Comparison of ENCODE assay signal across 8 cellular contexts in the genomic region with DNA sequence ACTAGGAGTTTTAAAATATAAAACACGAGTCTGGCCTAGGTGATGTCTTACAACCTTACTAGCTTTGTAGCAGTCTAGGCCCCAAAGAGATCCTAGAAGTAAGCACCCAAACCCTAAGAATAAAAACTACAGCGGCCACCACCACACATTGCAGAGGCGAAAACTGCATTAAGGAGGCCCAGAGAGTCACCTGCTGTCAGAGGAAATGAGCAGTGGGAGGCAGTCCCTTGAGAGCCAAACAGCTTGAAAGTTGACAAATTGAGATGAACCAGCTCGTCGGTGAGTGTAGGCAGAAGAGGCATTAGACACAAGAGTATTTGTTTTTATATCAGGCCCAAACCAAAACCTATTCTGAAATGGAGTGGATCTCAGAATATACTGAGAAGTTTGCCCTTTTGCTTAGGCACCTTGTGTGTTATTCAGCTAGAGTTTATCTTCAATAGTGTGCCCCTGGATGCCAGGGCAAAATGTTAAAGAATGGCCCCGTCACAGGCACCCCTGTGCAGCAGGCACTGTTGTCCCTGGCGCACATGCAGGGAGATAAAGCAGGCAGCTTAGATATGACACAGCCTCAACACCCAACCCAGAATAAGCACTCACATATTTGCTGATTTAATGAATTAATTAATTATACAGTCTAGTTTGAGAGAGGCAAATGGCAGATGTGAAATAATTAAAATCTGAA. TPM values are rescaled to one million over a fixed set of nuclear protein-coding genes. Genes with fewer than 3 reads are reported as not detected.
DNase-seq lines count a peak whose midpoint lies in the region; ATAC-seq lines count a peak whose summit lies in the region.

No MANE protein-coding gene starts in this region.

- H3K27me3 Mint-ChIP-seq in CD4-positive, CD25-positive, alpha-beta regulatory T cell = peaks cover 22% of the 10 kb centered on the region
- peaks cover 2% of the 10 kb centered on the region for H3K27me3 Mint-ChIP-seq in activated naive CD8-positive, alpha-beta T cell

- no peaks in the 10 kb centered on the region for H3K36me3 ChIP-seq in CD4-positive, CD25-positive, alpha-beta regulatory T cell (ENCODE audit: control insufficient read depth, insufficient read depth, low read length)
- no peaks in the 10 kb centered on the region for H3K36me3 ChIP-seq in muscle layer of duodenum (ENCODE audit: control insufficient read depth in 1 of 2, insufficient read depth in 2 of 2, low read length in 2 of 2)

- peak overlapping the region; percentile 73 for H3K27ac ChIP-seq in CD4-positive, CD25-positive, alpha-beta regulatory T cell (ENCODE audit: insufficient read depth, low read length, poor library complexity, severe bottlenecking)
- peak overlapping the region; percentile 94 for H3K27ac ChIP-seq in muscle layer of duodenum (ENCODE audit: low read length)

- H3K36me3 Mint-ChIP-seq in CD4-positive, CD25-positive, alpha-beta regulatory T cell = peaks cover 3% of the 10 kb centered on the region
- H3K36me3 Mint-ChIP-seq in activated naive CD8-positive, alpha-beta T cell = peaks cover 10% of the 10 kb centered on the region

- peaks cover 19% of the 10 kb centered on the region for H3K4me1 ChIP-seq in CD4-positive, CD25-positive, alpha-beta regulatory T cell (ENCODE audit: control insufficient read depth, insufficient read depth, low read length, poor library complexity, severe bottlenecking)
- peaks cover 0 to 13% of the 10 kb centered on the region in 2 donors for H3K4me1 ChIP-seq in muscle layer of duodenum (ENCODE audit: control insufficient read depth in 1 of 2, insufficient read depth in 2 of 2, low read length in 2 of 2)

- DNase-seq in CD4-positive, CD25-positive, alpha-beta regulatory T cell = peak in 2 of 3 donors; percentile 18 to 68
- no peak for DNase-seq in stimulated activated CD8-positive, alpha-beta memory T cell treated with anti-CD3 and anti-CD28 coated beads, Interleukin-4, amount 100 ng/mL, for 48 hours
- DNase-seq in HK-2 (ENCODE audit: unreplicated experiment) = no peak
- DNase-seq in NCI-H2227 (lab: John Stamatoyannopoulos, UW; ENCODE audit: unreplicated experiment) = no peak

- peak overlapping the region; percentile 20 to 92 (median 84) for H3K27ac Mint-ChIP-seq in CD4-positive, CD25-positive, alpha-beta regulatory T cell
- H3K27ac Mint-ChIP-seq in activated naive CD8-positive, alpha-beta T cell = peak overlapping the region; percentile 73

- peak overlapping the region; percentile 70 to 87 (median 76) for H3K4me3 Mint-ChIP-seq in CD4-positive, CD25-positive, alpha-beta regulatory T cell
- peak overlapping the region; percentile 70 for H3K4me3 Mint-ChIP-seq in activated naive CD8-positive, alpha-beta T cell

- peaks cover 12% of the 10 kb centered on the region for H3K27me3 ChIP-seq in CD4-positive, CD25-positive, alpha-beta regulatory T cell (ENCODE audit: control insufficient read depth, insufficient read depth, low read length)
- no peaks in the 10 kb centered on the region for H3K27me3 ChIP-seq in muscle layer of duodenum (ENCODE audit: low read depth, low read length)

- peak; percentile 18 to 23 for ATAC-seq in CD4-positive, CD25-positive, alpha-beta regulatory T cell (ENCODE audit: low read depth in 2 of 2)
- ATAC-seq in HG02678 (IDR thresholded peaks at IDR 0.05; ENCODE audit: unreplicated experiment) (peak; percentile 43), esophagus mucosa (no peak)

- H3K9me3 ChIP-seq in CD4-positive, CD25-positive, alpha-beta regulatory T cell (ENCODE audit: control insufficient read depth in 2 of 2, low read length in 2 of 2) = peaks cover 14 to 19% of the 10 kb centered on the region in 2 experiments
- peaks cover 0 to 11% of the 10 kb centered on the region in 2 donors for H3K9me3 ChIP-seq in muscle layer of duodenum (ENCODE audit: control insufficient read depth in 1 of 2, low read length in 2 of 2)

- H3K4me1 Mint-ChIP-seq in CD4-positive, CD25-positive, alpha-beta regulatory T cell = peaks cover 7 to 25% (median 8%) of the 10 kb centered on the region in 4 donors
- H3K4me1 Mint-ChIP-seq in activated naive CD8-positive, alpha-beta T cell (ENCODE audit: low read depth) = peaks cover 21% of the 10 kb centered on the region

- peaks cover 0 to 19% (median 8%) of the 10 kb centered on the region in 7 donors for H3K9me3 Mint-ChIP-seq in CD4-positive, CD25-positive, alpha-beta regulatory T cell
- H3K9me3 Mint-ChIP-seq in activated naive CD8-positive, alpha-beta T cell (ENCODE audit: low read depth) = peaks cover 10% of the 10 kb centered on the region

- peak overlapping the region; percentile 23 for H3K4me3 ChIP-seq in CD4-positive, CD25-positive, alpha-beta regulatory T cell (ENCODE audit: low read depth, low read length)
- peak overlapping the region; percentile 28 to 49 for H3K4me3 ChIP-seq in muscle layer of duodenum (ENCODE audit: low read depth in 1 of 2, low read length in 2 of 2)

RNA-seq across cellular contexts. Expression of gene TTC7B, which starts 56.7 kb away (rescaled TPM):
- total RNA-seq in CD4-positive, CD25-positive, alpha-beta regulatory T cell = 7.8 TPM
- polyA plus RNA-seq in CD4-positive, CD25-positive, alpha-beta regulatory T cell = 1 to 10 TPM in 2 of 4 donors, under 1 TPM in 2; 0.88 to 1.5 (median 0.96) TPM
- 9.9 TPM for total RNA-seq in esophagus mucosa

Comparison
In these comparisons a context has a peak if more than half of its experiments do, and no peak if none do; other contexts are left out.
1. DNase-seq: peak in CD4-positive, CD25-positive, alpha-beta regulatory T cell (2 of 3); none in stimulated activated CD8-positive, alpha-beta memory T cell treated with anti-CD3 and anti-CD28 coated beads, Interleukin-4, amount 100 ng/mL, for 48 hours (single experiment), HK-2 (single experiment) and NCI-H2227 (single experiment).